ENCODE assay signal across 7 cellular contexts in the genomic region with DNA sequence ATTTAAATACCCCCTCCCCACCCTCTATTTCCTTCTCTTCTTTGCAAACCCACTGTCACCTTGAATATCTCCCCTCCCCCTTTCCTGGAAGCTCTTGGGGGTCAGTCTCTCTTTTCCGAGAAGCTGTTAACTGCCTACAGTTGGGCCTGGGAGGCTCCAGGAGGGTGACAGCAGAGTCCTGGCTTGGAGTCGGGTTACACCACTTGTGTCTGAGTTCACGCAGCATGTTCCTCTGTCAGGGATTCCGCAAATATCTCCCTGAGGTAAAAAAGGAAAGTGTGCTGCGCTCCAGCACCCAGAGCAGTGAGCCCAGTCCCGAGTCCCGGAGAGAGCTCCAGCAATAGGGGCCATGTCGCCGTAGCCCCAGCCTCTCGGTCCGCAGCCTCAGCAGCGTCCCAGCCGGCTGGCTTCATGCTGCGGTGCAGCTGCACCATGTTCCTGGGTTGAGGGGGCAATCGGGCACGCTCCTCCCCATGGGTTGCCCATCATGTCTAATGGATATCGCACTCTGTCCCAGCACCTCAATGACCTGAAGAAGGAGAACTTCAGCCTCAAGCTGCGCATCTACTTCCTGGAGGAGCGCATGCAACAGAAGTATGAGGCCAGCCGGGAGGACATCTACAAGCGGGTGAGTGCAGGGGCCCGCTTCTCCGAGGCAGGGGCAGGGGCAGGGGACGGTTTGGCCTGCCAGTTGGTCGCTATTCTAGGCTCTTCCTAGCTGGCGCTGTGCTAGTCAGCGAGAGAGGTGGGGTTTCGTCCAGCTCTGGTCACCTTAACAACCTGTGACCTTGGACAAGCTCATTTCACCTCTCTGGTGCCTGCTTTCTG. TPM values are rescaled to one million over a fixed set of nuclear protein-coding genes. Genes with fewer than 3 reads are reported as not detected.
DNase-seq lines count a peak whose midpoint lies in the region; ATAC-seq and TF ChIP-seq lines count a peak whose summit lies in the region.
"Not testable (repeated sequence)": the region's sequence is repeated elsewhere in the genome, so short reads cannot be mapped to it uniquely, and the experiment has no call there.

No MANE protein-coding gene starts in this region.

- H3K36me3 ChIP-seq in GM23338 (ENCODE audit: insufficient read depth); heart left ventricle; left lung; psoas muscle (ENCODE audit: insufficient read depth in 1 of 2, low read depth in 1 of 2); upper lobe of right lung: not testable (repeated sequence)

- ATAC-seq in GM23338 (peak; percentile 74), foreskin keratinocyte (peak; percentile 8), heart left ventricle (peak; percentile 85 to 87 (median 86)), left ventricle myocardium superior (peak; percentile 80), left lung (peak; percentile 46), psoas muscle (peak; percentile 76 to 86 (median 81)), upper lobe of right lung (peak; percentile 5)

- 0 out of 2 replicates have a peak overlapping the region, but pooled peaks have one; percentile 51 for H3K4me2 ChIP-seq in GM23338

- H3K27ac ChIP-seq in GM23338 (ENCODE audit: low read depth); foreskin keratinocyte; left lung; upper lobe of right lung: not testable (repeated sequence)
- peak overlapping the region in 8 of 12 donors; percentile 52 to 86 (median 63) for H3K27ac ChIP-seq in heart left ventricle
- peak overlapping the region; percentile 86 for H3K27ac ChIP-seq in psoas muscle

- not testable (repeated sequence) for H3K27ac Mint-ChIP-seq in GM23338

- WGBS in heart left ventricle, 4 donors: 0 to 32% methylated on average over 2 to 10 of the region's 28 CpGs; no CpG with 5 or more reads in 2 of the 4 donors
- 23% methylated on average over 10 of the region's 28 CpGs; no CpG with 5 or more reads in 2 of the 3 donors for WGBS in psoas muscle, 3 donors

- not testable (repeated sequence) for H3K27me3 ChIP-seq in GM23338 (ENCODE audit: insufficient read depth); foreskin keratinocyte; heart left ventricle; left lung; psoas muscle (ENCODE audit: insufficient read depth in 3 of 3, low read length in 2 of 3); upper lobe of right lung

- H3K9me2 ChIP-seq in GM23338 (ENCODE audit: insufficient read depth): not testable (repeated sequence)

- H3F3A ChIP-seq in GM23338 (replicated peaks; ENCODE audit: low read depth): not testable (repeated sequence)

- H3K4me3 Mint-ChIP-seq in GM23338: not testable (repeated sequence)

- not testable (repeated sequence) for H2AFZ ChIP-seq in GM23338

- H3K4me3 ChIP-seq in GM23338, left lung, upper lobe of right lung: not testable (repeated sequence)
- H3K4me3 ChIP-seq in heart left ventricle: peak overlapping the region in 7 of 12 donors; percentile 18 to 50 (median 35)
- H3K4me3 ChIP-seq in psoas muscle: peak overlapping the region; percentile 54

- H3K27me3 Mint-ChIP-seq in GM23338 (ENCODE audit: insufficient read depth, low read depth, poor library complexity): not testable (repeated sequence)

- not testable (repeated sequence) for TF ChIP-seq CTCF in GM23338 (conservative IDR thresholded peaks at IDR 0.05; ENCODE audit: low read depth in 2 of 2); foreskin keratinocyte (conservative IDR thresholded peaks at IDR 0.05); heart left ventricle (IDR thresholded peaks at IDR 0.05); left lung (IDR thresholded peaks at IDR 0.05); psoas muscle (IDR thresholded peaks at IDR 0.05); upper lobe of right lung (IDR thresholded peaks at IDR 0.05)

- H3K4me1 Mint-ChIP-seq in GM23338: not testable (repeated sequence)

- not testable (repeated sequence) for TF ChIP-seq POLR2A in heart left ventricle (IDR thresholded peaks at IDR 0.05)

- intact Hi-C loops in heart left ventricle (cut with DNase I); left ventricle myocardium superior (cut with micrococcal nuclease); left lung (cut with DNase I); psoas muscle (cut with DNase I); upper lobe of right lung (cut with DNase I): not testable (repeated sequence)

- DNase-seq in GM23338 (ENCODE audit: low spot score); foreskin keratinocyte; upper lobe of right lung: not testable (repeated sequence)
- DNase-seq in heart left ventricle (peak; percentile 4 to 38 (median 22)), left ventricle myocardium superior (peak; percentile 20), left lung (peak in 1 of 2 donors; percentile 10), psoas muscle (peak; percentile 8 to 53)

- H3K79me2 ChIP-seq in GM23338 (replicated peaks; ENCODE audit: insufficient read depth): not testable (repeated sequence)

- H3K36me3 Mint-ChIP-seq in GM23338 (ENCODE audit: low read depth): not testable (repeated sequence)

- H4K20me1 ChIP-seq in GM23338 (replicated peaks; ENCODE audit: insufficient read depth): not testable (repeated sequence)

- not testable (repeated sequence) for H3K9me3 Mint-ChIP-seq in GM23338

- H3K4me1 ChIP-seq in GM23338 (ENCODE audit: insufficient read depth); foreskin keratinocyte; heart left ventricle; left lung; psoas muscle; upper lobe of right lung: not testable (repeated sequence)

- H3K9me3 ChIP-seq in heart left ventricle, left lung, psoas muscle, upper lobe of right lung: not testable (repeated sequence)

RNA-seq across cellular contexts. Expression of a gene that starts 45.3 kb away (rescaled TPM):
- 26.8 and 35.2 TPM in 2 replicates for total RNA-seq in GM23338 (2014; rRNA removed; shearing (Covaris generic))
- 12.9 and 16.5 TPM in 2 replicates for polyA plus RNA-seq in GM23338 (2016; fragmentation: Nextera tagmentation; extraction: Ambion mirVana)
- total RNA-seq in foreskin keratinocyte: 35.8 and 37.9 TPM in 2 replicates
- 18.9 and 22.1 TPM in 2 replicates for polyA plus RNA-seq in foreskin keratinocyte
- total RNA-seq in heart left ventricle: 1,000 to 10,000 TPM; 1,299 to 2,892 (median 2,435) TPM
- 100 to 1,000 TPM; 614 to 835 TPM for polyA plus RNA-seq in heart left ventricle
- 1,838 TPM for total RNA-seq in left ventricle myocardium superior
- total RNA-seq in left lung: 100 to 1,000 TPM; 132 to 139 TPM
- 1,000 to 10,000 TPM; 1,830 to 3,658 (median 2,938) TPM for total RNA-seq in psoas muscle
- polyA plus RNA-seq in psoas muscle: 1,000 to 10,000 TPM in 2 of 3 donors, 100 to 1,000 TPM in 1; 368 to 2,569 (median 1,043) TPM
- total RNA-seq in upper lobe of right lung: 163 TPM

Comparison
In these comparisons a context has a peak if more than half of its experiments do, and no peak if none do; other contexts are left out.
1. ATAC-seq: peak in every context shown above with its lines; median percentile 86 in heart left ventricle; 81 in psoas muscle; 80 in left ventricle myocardium superior; 74 in GM23338; 46 in left lung; 8 in foreskin keratinocyte; 5 in upper lobe of right lung.